In genomic region chr17:48016112-48016511, GRCh38 we compare ENCODE assay signal across 19 cellular contexts. TPM values are rescaled to one million over a fixed set of nuclear protein-coding genes. Genes with fewer than 3 reads are reported as not detected.
DNase-seq lines count a peak whose midpoint lies in the region; ATAC-seq, FAIRE-seq and TF ChIP-seq lines count a peak whose summit lies in the region.
"Had no signal": no experiment of that assay in that cellular context is flagged by ENCODE, and none has a peak within 500 bp of the region (broad histone marks: within the 10 kb centered on the region; RNA-seq: fewer than 3 reads in every experiment).

No MANE protein-coding gene starts in this region.

- no peaks in the 10 kb centered on the region for H3K9me3 Mint-ChIP-seq in nephron
- no peaks in the 10 kb centered on the region for H3K9me3 Mint-ChIP-seq in type B pancreatic cell
- H3K9me3 Mint-ChIP-seq: activated CD8-positive, alpha-beta T cell treated with anti-CD3 and anti-CD28 coated beads for 36 hours; naive thymus-derived CD8-positive, alpha-beta T cell had no signal

- peaks cover 23 to 25% of the 10 kb centered on the region in 2 experiments for H3K4me1 ChIP-seq in K562 (replicated peaks in 1 of 2; ENCODE audit: control insufficient read depth in 2 of 2, insufficient read depth in 2 of 2, low read length in 2 of 2)

- TF ChIP-seq CTCF in K562 (IDR thresholded peaks at IDR 0.05 in 2 of 3, conservative IDR thresholded peaks at IDR 0.05 in 1 of 3; ENCODE audit: insufficient read depth in 2 of 3, low read depth in 1 of 3, low read length in 3 of 3) (no peak), nephron (IDR thresholded peaks at IDR 0.05; ENCODE audit: unreplicated experiment in 3 of 3) (no peak), type B pancreatic cell (conservative IDR thresholded peaks at IDR 0.05) (no peak)

- no peaks in the 10 kb centered on the region for H3K79me2 ChIP-seq in K562 (ENCODE audit: control insufficient read depth, insufficient read depth, low read length)

- no peak overlapping the region for H2AFZ ChIP-seq in K562 (ENCODE audit: low read depth, low read length)

- in situ Hi-C loops in K562 (cut with MboI): loop anchor here (5.0 kb wide), 3 partner anchors 34 to 174 kb away; partner anchors contain the start of gene SCRN2

- peak overlapping the region in 2 of 3 experiments; percentile 10 to 28 for H3K27ac Mint-ChIP-seq in nephron
- no peak overlapping the region for H3K27ac Mint-ChIP-seq in type B pancreatic cell
- H3K27ac Mint-ChIP-seq: activated CD8-positive, alpha-beta T cell treated with anti-CD3 and anti-CD28 coated beads for 36 hours; naive thymus-derived CD8-positive, alpha-beta T cell had no signal

- no peaks in the 10 kb centered on the region for H4K20me1 ChIP-seq in K562 (replicated peaks; ENCODE audit: control insufficient read depth, insufficient read depth, low read length)

- ATAC-seq in K562 (no peak), HG03439 (IDR thresholded peaks at IDR 0.05; ENCODE audit: unreplicated experiment) (no peak)
- ATAC-seq: activated CD8-positive, alpha-beta T cell treated with anti-CD3 and anti-CD28 coated beads for 36 hours; left lung; naive thymus-derived CD8-positive, alpha-beta T cell had no signal

- FAIRE-seq in K562 (lab: Jason Lieb, UNC): peak; percentile 58

- no peak for TF ChIP-seq RAD21 in K562 (CRISPR knock-in tag; conservative IDR thresholded peaks at IDR 0.05 in 1 of 2, IDR thresholded peaks at IDR 0.05 in 1 of 2)

- intact Hi-C loops in K562 (cut with micrococcal nuclease): no loop called here

- no peaks in the 10 kb centered on the region for H3K9me1 ChIP-seq in K562 (ENCODE audit: control insufficient read depth, insufficient read depth, low read length)

- no TSS peak for BruUV-seq in K562 (replicated peaks; lab: Mats Ljungman, UMichigan)

- TF ChIP-seq EP300 in K562 (IDR thresholded peaks at IDR 0.05; ENCODE audit: low read length): no peak

- H3K36me3 ChIP-seq in K562 (ENCODE audit: control insufficient read depth, insufficient read depth, low read length): no peaks in the 10 kb centered on the region
- H3K36me3 ChIP-seq: left lung, right atrium auricular region had no signal

- H3K4me3 Mint-ChIP-seq in nephron: peak overlapping the region in 1 of 3 experiments; percentile 26
- H3K4me3 Mint-ChIP-seq in type B pancreatic cell: no peak overlapping the region
- H3K4me3 Mint-ChIP-seq: activated CD8-positive, alpha-beta T cell treated with anti-CD3 and anti-CD28 coated beads for 36 hours; naive thymus-derived CD8-positive, alpha-beta T cell had no signal

- no peaks in the 10 kb centered on the region for H3K27me3 ChIP-seq in K562 (ENCODE audit: control insufficient read depth in 2 of 2, insufficient read depth in 2 of 2, low read length in 2 of 2)
- H3K27me3 ChIP-seq: dorsolateral prefrontal cortex had no signal

- no peak overlapping the region for H3K27ac ChIP-seq in K562 (ENCODE audit: extremely low read depth, low read depth, low read length)
- H3K27ac ChIP-seq: left lung, right atrium auricular region had no signal

- 10% methylated on average over 2 of the region's 2 CpGs for WGBS in K562 (ENCODE audit: insufficient coverage, low coverage, missing lambda C conversion rate)

- peak; percentile 73 for DNase-seq in Daoy (ENCODE audit: low read depth)
- DNase-seq in NCI-H226: peak; percentile 98
- peak in 2 of 4 experiments; percentile 37 to 39 for DNase-seq in K562 (ENCODE audit: extremely low read depth in 1 of 4, low spot score in 3 of 4)
- no peak for DNase-seq in stimulated activated CD4-positive, alpha-beta T cell treated with anti-CD3 and anti-CD28 coated beads, Interleukin-2, amount 100 ng/mL, for 48 hours
- DNase-seq in type B pancreatic cell (ENCODE audit: extremely low spot score, unreplicated experiment): no peak
- DNase-seq in mucosa of gallbladder (ENCODE audit: low spot score): no peak
- DNase-seq: activated CD8-positive, alpha-beta T cell treated with anti-CD3 and anti-CD28 coated beads for 36 hours; anterior cingulate cortex; DMS 273 treated with DMSO at 0.1 percent for 48 hours; dorsolateral prefrontal cortex; left lung; naive thymus-derived CD8-positive, alpha-beta T cell; NCI-H1436 treated with DMSO at 0.1 percent for 48 hours; NCI-H446 had no signal

- H3K9ac ChIP-seq in K562 (ENCODE audit: insufficient read depth in 1 of 2, low read depth in 2 of 2, low read length in 2 of 2): no peak overlapping the region

- no peaks in the 10 kb centered on the region for H3K9me3 ChIP-seq in K562 (replicated peaks; ENCODE audit: control insufficient read depth, insufficient read depth, low read depth, low read length)
- H3K9me3 ChIP-seq: left lung, right atrium auricular region had no signal

- H3K36me3 Mint-ChIP-seq in nephron (ENCODE audit: low read depth): no peaks in the 10 kb centered on the region
- no peaks in the 10 kb centered on the region for H3K36me3 Mint-ChIP-seq in type B pancreatic cell
- H3K36me3 Mint-ChIP-seq: naive thymus-derived CD8-positive, alpha-beta T cell had no signal

- CTCF ChIA-PET in K562 (lab: Yijun Ruan, JAX; ENCODE audit: low intra/inter-chr PET ratio): interaction anchor here (0.5 to 0.6 kb wide), 2 partner anchors 25 to 69 kb away, joined by 3 to 5 read pairs; no protein-coding TSS in a partner anchor

- H3K27me3 Mint-ChIP-seq in nephron (ENCODE audit: low read depth) (peaks cover 58% of the 10 kb centered on the region), type B pancreatic cell (peaks cover 34% of the 10 kb centered on the region)

- POLR2A ChIA-PET in K562 (lab: Yijun Ruan, JAX): no interaction called here

- peaks cover 46% of the 10 kb centered on the region for H3K4me1 Mint-ChIP-seq in nephron
- H3K4me1 Mint-ChIP-seq in type B pancreatic cell (ENCODE audit: unreplicated experiment): peaks cover 45% of the 10 kb centered on the region

- no peak for TF ChIP-seq POLR2A in K562 (conservative IDR thresholded peaks at IDR 0.05)

- H3K4me3 ChIP-seq in K562: no peak overlapping the region
- H3K4me3 ChIP-seq: dorsolateral prefrontal cortex, left lung, right atrium auricular region, SK-N-MC had no signal

- H3K4me2 ChIP-seq in K562 (ENCODE audit: insufficient read depth, low read length): no peak overlapping the region

RNA-seq across cellular contexts. Expression of gene COPZ2, which starts 21.5 kb away (rescaled TPM):
- total RNA-seq in Daoy (2014; rRNA removed; shearing (Covaris generic)): 0.57 and 5.5 TPM in 2 replicates
- total RNA-seq in K562 (2011; cell fraction: chromatin; rRNA removed; ENCODE audit: low replicate concordance): 0.46 TPM in 1 of 2 replicates, not detected in the other
- 0.66 TPM in 1 of 2 replicates, not detected in the other for total RNA-seq in K562 (2011; cell fraction: nucleolus; rRNA removed)
- 0.73 and 0.92 TPM in 2 replicates for total RNA-seq in K562 (2011; cell fraction: nucleoplasm; rRNA removed)
- not detected in 2 replicates for total RNA-seq in K562 (2014; rRNA removed)
- not detected in 2 replicates for total RNA-seq in K562 (2014; rRNA removed; fragmentation: Illumina TruSeq; extraction: Trizol)
- total RNA-seq in K562 (2015; rRNA removed; fragmentation: Illumina TruSeq; extraction: Trizol): not detected in 2 replicates
- 0.49 TPM in 1 of 2 replicates, not detected in the other for total RNA-seq in K562 (2021)
- 0.14 and 0.22 TPM in 2 replicates for polyA plus RNA-seq in K562 (2011; rRNA removed)
- 0.13 TPM in 1 of 2 replicates, not detected in the other for polyA plus RNA-seq in K562 (2011; cell fraction: cytosol; rRNA removed)
- 0.52 and 1.4 TPM in 2 replicates for polyA plus RNA-seq in K562 (2011; cell fraction: nucleus; rRNA removed)
- polyA plus RNA-seq in K562 (2012): 0.78 TPM in 1 of 2 replicates, not detected in the other
- polyA plus RNA-seq in K562 (2014; fragmentation: Illumina TruSeq; extraction: Trizol): 0.21 TPM in 1 of 2 replicates, not detected in the other
- polyA plus RNA-seq in K562 (2014; fragmentation: Nextera tagmentation; extraction: Ambion mirVana): not detected
- not detected in 2 replicates for polyA plus RNA-seq in K562 (2014; rRNA removed)
- polyA minus RNA-seq in K562 (2011; rRNA and poly(A)+ RNA removed): not detected in 2 replicates
- not detected in 2 replicates for polyA minus RNA-seq in K562 (2011; cell fraction: cytosol; rRNA and poly(A)+ RNA removed)
- polyA minus RNA-seq in K562 (2011; cell fraction: nucleus; rRNA and poly(A)+ RNA removed): not detected in 2 replicates
- total RNA-seq in type B pancreatic cell (ENCODE audit: low replicate concordance): 1.9 and 5.7 TPM in 2 replicates
- total RNA-seq in mucosa of gallbladder: 39.3 TPM

RNA-seq across cellular contexts. Expression of gene NFE2L1, which starts 32.0 kb away (rescaled TPM):
- 19.1 and 22.3 TPM in 2 replicates for total RNA-seq in Daoy (2014; rRNA removed; shearing (Covaris generic))
- 97.0 and 141 TPM in 2 replicates for total RNA-seq in K562 (2011; cell fraction: chromatin; rRNA removed; ENCODE audit: low replicate concordance)
- 104 and 118 TPM in 2 replicates for total RNA-seq in K562 (2011; cell fraction: nucleolus; rRNA removed)
- total RNA-seq in K562 (2011; cell fraction: nucleoplasm; rRNA removed): 88.2 and 97.7 TPM in 2 replicates
- 18.6 and 22.0 TPM in 2 replicates for total RNA-seq in K562 (2014; rRNA removed)
- 38.7 and 57.0 TPM in 2 replicates for total RNA-seq in K562 (2014; rRNA removed; fragmentation: Illumina TruSeq; extraction: Trizol)
- total RNA-seq in K562 (2015; rRNA removed; fragmentation: Illumina TruSeq; extraction: Trizol): 39.7 and 40.5 TPM in 2 replicates
- 61.4 and 67.7 TPM in 2 replicates for total RNA-seq in K562 (2021)
- 57.2 and 59.8 TPM in 2 replicates for polyA plus RNA-seq in K562 (2011; rRNA removed)
- 41.0 and 52.4 TPM in 2 replicates for polyA plus RNA-seq in K562 (2011; cell fraction: cytosol; rRNA removed)
- 34.1 and 41.0 TPM in 2 replicates for polyA plus RNA-seq in K562 (2011; cell fraction: nucleus; rRNA removed)
- polyA plus RNA-seq in K562 (2012): 109 and 147 TPM in 2 replicates
- 68.1 and 68.6 TPM in 2 replicates for polyA plus RNA-seq in K562 (2014; fragmentation: Illumina TruSeq; extraction: Trizol)
- polyA plus RNA-seq in K562 (2014; fragmentation: Nextera tagmentation; extraction: Ambion mirVana): 1 to 10 TPM; 2.0 to 2.8 TPM
- polyA plus RNA-seq in K562 (2014; rRNA removed): 40.7 and 41.4 TPM in 2 replicates
- polyA minus RNA-seq in K562 (2011; rRNA and poly(A)+ RNA removed): 79.5 and 101 TPM in 2 replicates
- 31.0 and 35.6 TPM in 2 replicates for polyA minus RNA-seq in K562 (2011; cell fraction: cytosol; rRNA and poly(A)+ RNA removed)
- polyA minus RNA-seq in K562 (2011; cell fraction: nucleus; rRNA and poly(A)+ RNA removed): 12.5 and 16.4 TPM in 2 replicates
- 99.1 and 111 TPM in 2 replicates for total RNA-seq in type B pancreatic cell (ENCODE audit: low replicate concordance)
- 207 TPM for total RNA-seq in mucosa of gallbladder

RNA-seq across cellular contexts. Expression of gene CDK5RAP3, which starts 45.2 kb away (rescaled TPM):
- 74.2 and 93.5 TPM in 2 replicates for total RNA-seq in Daoy (2014; rRNA removed; shearing (Covaris generic))
- 452 and 764 TPM in 2 replicates for total RNA-seq in K562 (2011; cell fraction: chromatin; rRNA removed; ENCODE audit: low replicate concordance)
- 478 and 540 TPM in 2 replicates for total RNA-seq in K562 (2011; cell fraction: nucleolus; rRNA removed)
- 403 and 415 TPM in 2 replicates for total RNA-seq in K562 (2011; cell fraction: nucleoplasm; rRNA removed)
- 85.0 and 91.5 TPM in 2 replicates for total RNA-seq in K562 (2014; rRNA removed)
- total RNA-seq in K562 (2014; rRNA removed; fragmentation: Illumina TruSeq; extraction: Trizol): 70.8 and 71.7 TPM in 2 replicates
- total RNA-seq in K562 (2015; rRNA removed; fragmentation: Illumina TruSeq; extraction: Trizol): 67.0 and 73.7 TPM in 2 replicates
- 113 and 131 TPM in 2 replicates for total RNA-seq in K562 (2021)
- 132 and 208 TPM in 2 replicates for polyA plus RNA-seq in K562 (2011; rRNA removed)
- 78.0 and 96.3 TPM in 2 replicates for polyA plus RNA-seq in K562 (2011; cell fraction: cytosol; rRNA removed)
- polyA plus RNA-seq in K562 (2011; cell fraction: nucleus; rRNA removed): 1,392 and 1,556 TPM in 2 replicates
- polyA plus RNA-seq in K562 (2012): 134 and 270 TPM in 2 replicates
- polyA plus RNA-seq in K562 (2014; fragmentation: Illumina TruSeq; extraction: Trizol): 96.7 and 100 TPM in 2 replicates
- 10 to 100 TPM; 44.2 to 73.0 TPM for polyA plus RNA-seq in K562 (2014; fragmentation: Nextera tagmentation; extraction: Ambion mirVana)
- 152 and 202 TPM in 2 replicates for polyA plus RNA-seq in K562 (2014; rRNA removed)
- polyA minus RNA-seq in K562 (2011; rRNA and poly(A)+ RNA removed): 81.6 and 111 TPM in 2 replicates
- polyA minus RNA-seq in K562 (2011; cell fraction: cytosol; rRNA and poly(A)+ RNA removed): 35.1 and 37.0 TPM in 2 replicates
- 206 and 291 TPM in 2 replicates for polyA minus RNA-seq in K562 (2011; cell fraction: nucleus; rRNA and poly(A)+ RNA removed)
- 187 and 217 TPM in 2 replicates for total RNA-seq in type B pancreatic cell (ENCODE audit: low replicate concordance)
- total RNA-seq in mucosa of gallbladder: 194 TPM

RNA-seq across cellular contexts. Expression of gene PRR15L, which starts 58.4 kb away (rescaled TPM):
- total RNA-seq in Daoy (2014; rRNA removed; shearing (Covaris generic)): not detected in 2 replicates
- not detected in 2 replicates for total RNA-seq in K562 (2011; cell fraction: chromatin; rRNA removed; ENCODE audit: low replicate concordance)
- total RNA-seq in K562 (2011; cell fraction: nucleolus; rRNA removed): not detected in 2 replicates
- not detected in 2 replicates for total RNA-seq in K562 (2011; cell fraction: nucleoplasm; rRNA removed)
- not detected in 2 replicates for total RNA-seq in K562 (2014; rRNA removed)
- total RNA-seq in K562 (2014; rRNA removed; fragmentation: Illumina TruSeq; extraction: Trizol): not detected in 2 replicates
- total RNA-seq in K562 (2015; rRNA removed; fragmentation: Illumina TruSeq; extraction: Trizol): not detected in 2 replicates
- 0.16 TPM in 1 of 2 replicates, not detected in the other for total RNA-seq in K562 (2021)
- not detected in 2 replicates for polyA plus RNA-seq in K562 (2011; rRNA removed)
- polyA plus RNA-seq in K562 (2011; cell fraction: cytosol; rRNA removed): not detected in 2 replicates
- not detected in 2 replicates for polyA plus RNA-seq in K562 (2011; cell fraction: nucleus; rRNA removed)
- 0.16 and 0.17 TPM in 2 replicates for polyA plus RNA-seq in K562 (2012)
- not detected in 2 replicates for polyA plus RNA-seq in K562 (2014; fragmentation: Illumina TruSeq; extraction: Trizol)
- under 1 TPM in 1 of 2 experiments, not detected in 1; 0.03 TPM for polyA plus RNA-seq in K562 (2014; fragmentation: Nextera tagmentation; extraction: Ambion mirVana)
- not detected in 2 replicates for polyA plus RNA-seq in K562 (2014; rRNA removed)
- polyA minus RNA-seq in K562 (2011; rRNA and poly(A)+ RNA removed): not detected in 2 replicates
- not detected in 2 replicates for polyA minus RNA-seq in K562 (2011; cell fraction: cytosol; rRNA and poly(A)+ RNA removed)
- polyA minus RNA-seq in K562 (2011; cell fraction: nucleus; rRNA and poly(A)+ RNA removed): not detected in 2 replicates
- 20.0 and 32.5 TPM in 2 replicates for total RNA-seq in type B pancreatic cell (ENCODE audit: low replicate concordance)
- 109 TPM for total RNA-seq in mucosa of gallbladder
- total RNA-seq: activated CD8-positive, alpha-beta T cell treated with anti-CD3 and anti-CD28 coated beads for 36 hours; naive thymus-derived CD8-positive, alpha-beta T cell had no signal
- polyA plus RNA-seq: BJ had no signal

Comparison
In these comparisons a context has a peak if more than half of its experiments do, and no peak if none do; other contexts are left out.
1. DNase-seq: peak in Daoy (single experiment) and NCI-H226 (single experiment); none in stimulated activated CD4-positive, alpha-beta T cell treated with anti-CD3 and anti-CD28 coated beads, Interleukin-2, amount 100 ng/mL, for 48 hours (0 of 2), type B pancreatic cell (single experiment) and mucosa of gallbladder (single experiment).